Comparison of ENCODE assay signal across 18 cellular contexts in genomic region chr13:111907341-111907880, GRCh38.
DNase-seq lines count a peak whose midpoint lies in the region; ATAC-seq and TF ChIP-seq lines count a peak whose summit lies in the region.
"Had no signal": no experiment of that assay in that cellular context is flagged by ENCODE, and none has a peak within 500 bp of the region (broad histone marks: within the 10 kb centered on the region; RNA-seq: fewer than 3 reads in every experiment).

No MANE protein-coding gene starts in this region.

- no peak overlapping the region for H3K27ac ChIP-seq in Peyer's patch
- H3K27ac ChIP-seq in spleen: no peak overlapping the region

- peaks cover 4% of the 10 kb centered on the region for H3K27me3 Mint-ChIP-seq in WTC11 (ENCODE audit: low read depth)

- H3K9me3 ChIP-seq in Peyer's patch: no peaks in the 10 kb centered on the region
- no peaks in the 10 kb centered on the region for H3K9me3 ChIP-seq in spleen

- no peaks in the 10 kb centered on the region for H3K36me3 Mint-ChIP-seq in WTC11
- H3K36me3 Mint-ChIP-seq: CD8-positive, alpha-beta memory T cell had no signal

- H3K9me3 Mint-ChIP-seq in WTC11: peaks cover 3% of the 10 kb centered on the region; the same call in 1 of the 2 replicates

- H3K4me3 Mint-ChIP-seq in WTC11: no peak overlapping the region
- H3K4me3 Mint-ChIP-seq: CD8-positive, alpha-beta memory T cell; HFFc6 had no signal

- intact Hi-C loops in spleen (cut with DNase I; ENCODE audit: low total_unique reads): no loop called here

- peaks cover 2% of the 10 kb centered on the region; the same call in 1 of the 2 replicates for H3K4me1 Mint-ChIP-seq in WTC11
- H3K4me1 Mint-ChIP-seq: CD8-positive, alpha-beta memory T cell had no signal

- H3K36me3 ChIP-seq in Peyer's patch (no peaks in the 10 kb centered on the region), spleen (no peaks in the 10 kb centered on the region)

- H3K27me3 ChIP-seq in Peyer's patch (no peaks in the 10 kb centered on the region), spleen (replicated peaks in 1 of 7) (no peaks in the 10 kb centered on the region)

- ATAC-seq in WTC11 (no peak), left lobe of liver (no peak)
- ATAC-seq: HepG2 had no signal

- CTCF ChIA-PET in WTC11 (lab: Charles Lee): no interaction called here

- peak in 2 of 3 donors; percentile 8 to 12 for DNase-seq in Peyer's patch
- peak; percentile 4 for DNase-seq in WTC11 (ENCODE audit: low spot score)
- peak; percentile 26 for DNase-seq in left lobe of liver (ENCODE audit: low spot score)
- DNase-seq in spleen: peak; percentile 42
- DNase-seq in activated CD4-positive, CD25-positive, alpha-beta regulatory T cell (lab: John Stamatoyannopoulos, UW): no peak
- no peak for DNase-seq in NCI-H2196 treated with DMSO at 0.1 percent for 48 hours (lab: John Stamatoyannopoulos, UW; ENCODE audit: unreplicated experiment)
- DNase-seq in NK-92 treated with Interleukin-12 subunit alpha and Interleukin-12 subunit beta, amount 100 ng/mL, for 24 hours (lab: John Stamatoyannopoulos, UW): no peak
- DNase-seq: C1 segment of cervical spinal cord; CD8-positive, alpha-beta memory T cell; DMS53; EL; HFFc6; KBM-7; NCI-H1105 treated with DMSO at 0.1 percent for 48 hours; NCI-H1694; NCI-H2081 treated with DMSO at 0.1 percent for 48 hours; Right ventricle myocardium superior had no signal

- no peak overlapping the region for H3K27ac Mint-ChIP-seq in WTC11
- H3K27ac Mint-ChIP-seq: CD8-positive, alpha-beta memory T cell; HFFc6 had no signal

- no peaks in the 10 kb centered on the region for H3K4me1 ChIP-seq in Peyer's patch
- H3K4me1 ChIP-seq in spleen: no peaks in the 10 kb centered on the region

- TF ChIP-seq POLR2A in Peyer's patch (IDR thresholded peaks at IDR 0.05) (no peak), spleen (IDR thresholded peaks at IDR 0.05) (no peak)

- 77 to 85% (median 84%) methylated on average over 4 to 5 of the region's 5 CpGs for WGBS in spleen, 5 donors

- POLR2A ChIA-PET in WTC11 (lab: Charles Lee): no interaction called here

- H3K4me3 ChIP-seq in Peyer's patch (no peak overlapping the region), spleen (no peak overlapping the region)

- TF ChIP-seq CTCF in Peyer's patch (IDR thresholded peaks at IDR 0.05): no peak
- TF ChIP-seq CTCF in WTC11 (IDR thresholded peaks at IDR 0.05): no peak
- TF ChIP-seq CTCF in spleen (IDR thresholded peaks at IDR 0.05 in 8 of 11, conservative IDR thresholded peaks at IDR 0.05 in 3 of 11): no peak

TF ChIP-seq in WTC11, 78 proteins besides CTCF, POLR2A, EP300 and RAD21:
- no peak for TF ChIP-seq NR3C1 (CRISPR knock-in tag; conservative IDR thresholded peaks at IDR 0.05; ENCODE audit: low read depth)
- TF ChIP-seq GRHL2 (CRISPR knock-in tag; IDR thresholded peaks at IDR 0.05; ENCODE audit: insufficient replicate concordance, severe bottlenecking): no peak
- TF ChIP-seq RORB (CRISPR knock-in tag; IDR thresholded peaks at IDR 0.05): no peak
- no peak for TF ChIP-seq ZBTB43 (CRISPR knock-in tag; IDR thresholded peaks at IDR 0.05)
- TF ChIP-seq NFATC4 (CRISPR knock-in tag; IDR thresholded peaks at IDR 0.05): no peak

Comparison
In these comparisons a context has a peak if more than half of its experiments do, and no peak if none do; other contexts are left out.
1. DNase-seq: peak in Peyer's patch (2 of 3), WTC11 (single experiment), left lobe of liver (single experiment) and spleen (single experiment); none in activated CD4-positive, CD25-positive, alpha-beta regulatory T cell (0 of 4), NCI-H2196 treated with DMSO at 0.1 percent for 48 hours (single experiment) and NK-92 treated with Interleukin-12 subunit alpha and Interleukin-12 subunit beta, amount 100 ng/mL, for 24 hours (single experiment).